In the genomic region with DNA sequence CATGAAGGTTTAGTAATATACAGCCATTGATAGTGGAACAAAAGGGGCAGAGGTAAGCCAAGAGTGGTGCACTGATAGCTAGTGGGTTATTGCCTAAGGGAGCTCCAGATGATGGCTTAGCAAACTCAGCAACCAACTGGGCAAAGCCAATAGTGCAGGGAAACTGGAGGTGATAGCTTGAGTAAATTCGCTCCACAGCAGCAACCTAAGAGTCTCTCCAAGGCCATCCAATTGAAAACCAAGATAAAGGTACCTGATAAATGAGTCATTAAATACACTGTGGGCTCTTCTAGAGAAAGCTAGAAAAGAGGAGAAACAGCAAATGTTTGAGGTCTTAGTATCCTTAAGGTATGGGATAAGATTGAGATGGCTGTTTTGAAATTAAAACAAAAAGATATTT, we compare ENCODE assay signal across 18 cellular contexts.
"Had no signal": no experiment of that assay in that cellular context is flagged by ENCODE, and none has a peak within 500 bp of the region (broad histone marks: within the 10 kb centered on the region; RNA-seq: fewer than 3 reads in every experiment).

No MANE protein-coding gene starts in this region.

- H3K9me3 ChIP-seq: SK-N-SH had no signal

- DNase-seq: KBM-7, MV-4-11, NCI-H1048, NCI-H1105, NCI-H1417, NCI-H1436 treated with DMSO at 0.1 percent for 48 hours, NCI-H1694, NCI-H1930, NCI-H2081, NCI-H2107, NCI-H524, NCI-H526 treated with DMSO at 0.1 percent for 48 hours, NCI-H748 treated with DMSO at 0.1 percent for 48 hours, SHP77, SK-N-SH, SW 1271, T-cell had no signal

- H3K27ac ChIP-seq: RWPE1 had no signal

- H3K4me2 ChIP-seq: SK-N-SH had no signal

- H3K9me2 ChIP-seq: SK-N-SH had no signal

- H3K9ac ChIP-seq: SK-N-SH had no signal
